In the genomic region with DNA sequence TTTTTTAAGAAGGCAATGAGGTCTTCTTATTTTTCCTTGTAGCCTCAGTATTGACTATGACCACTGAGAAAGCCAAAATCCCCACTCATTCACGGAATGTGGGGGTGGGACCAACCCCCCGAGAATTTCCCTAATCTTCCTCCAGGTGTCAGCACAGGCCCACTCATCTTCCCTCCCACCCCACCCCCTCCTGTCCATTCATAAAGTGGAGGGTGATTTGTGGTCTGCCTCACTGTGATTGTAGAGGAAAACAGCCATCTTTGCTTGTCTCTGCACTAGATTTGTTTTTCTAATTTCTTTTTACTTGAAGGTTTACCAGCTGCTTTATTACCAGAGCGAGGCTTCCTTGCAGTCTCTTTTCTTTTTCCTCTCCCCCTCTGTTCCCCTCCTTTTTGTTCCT, we compare ENCODE assay signal across 8 cellular contexts.
DNase-seq lines count a peak whose midpoint lies in the region; ATAC-seq, FAIRE-seq and TF ChIP-seq lines count a peak whose summit lies in the region.

No MANE protein-coding gene starts in this region.

- no peak overlapping the region for H3K4me3 ChIP-seq in BE2C (ENCODE audit: low read depth, low read length)

- no peak for FAIRE-seq in frontal cortex (lab: Jason Lieb, UNC)

- H3K27me3 ChIP-seq in BE2C, result no peaks in the 10 kb centered on the region

- peaks cover 17% of the 10 kb centered on the region for H3K4me1 ChIP-seq in BE2C

- DNase-seq in BE2C, result peak; percentile 58
- peak; percentile 56 for DNase-seq in GM20000 (ENCODE audit: low spot score)
- peak; percentile 16 for DNase-seq in NCI-H1694 (lab: John Stamatoyannopoulos, UW)
- peak; percentile 21 for DNase-seq in activated T-cell treated with anti-CD3 and anti-CD28 coated beads for 24 hours (ENCODE audit: low read depth)
- peak; percentile 5 to 29 for DNase-seq in frontal cortex (ENCODE audit: low spot score in 2 of 2)
- peak; percentile 26 for DNase-seq in renal cortical epithelial cell (ENCODE audit: low read depth)
- DNase-seq in NOMO-1 treated with DMSO at 0.1 percent for 48 hours (lab: John Stamatoyannopoulos, UW; ENCODE audit: unreplicated experiment), result no peak

- no peaks in the 10 kb centered on the region for H3K36me3 ChIP-seq in BE2C

- ATAC-seq in GM21723 (IDR thresholded peaks at IDR 0.05; ENCODE audit: unreplicated experiment), result no peak

- H3K9me3 ChIP-seq in BE2C, result no peaks in the 10 kb centered on the region

- TF ChIP-seq CTCF in BE2C (IDR thresholded peaks at IDR 0.05; ENCODE audit: low read depth, low read length), result peak; percentile 67
- peak; percentile 5 for TF ChIP-seq CTCF in GM20000 (IDR thresholded peaks at IDR 0.05; ENCODE audit: extremely low read depth, missing control alignments)
